In genomic region chr1:229199892-229200291, GRCh38 we compare ENCODE assay signal across 9 cellular contexts.
DNase-seq lines count a peak whose midpoint lies in the region; ATAC-seq, FAIRE-seq and TF ChIP-seq lines count a peak whose summit lies in the region.
"Had no signal": no experiment of that assay in that cellular context is flagged by ENCODE, and none has a peak within 500 bp of the region (broad histone marks: within the 10 kb centered on the region; RNA-seq: fewer than 3 reads in every experiment).

No MANE protein-coding gene starts in this region.

- no peaks in the 10 kb centered on the region for H3K36me3 ChIP-seq in mesodermal cell (ENCODE audit: control insufficient read depth, insufficient read depth, low read length)

- peak overlapping the region; percentile 38; the same call in 1 of the 2 replicates for H3K4me3 ChIP-seq in GM12864 (ENCODE audit: low read depth, low read length)
- H3K4me3 ChIP-seq in mesodermal cell (ENCODE audit: extremely low read depth, insufficient read depth, low read length, poor library complexity, severe bottlenecking), result no peak overlapping the region

- H3K27me3 Mint-ChIP-seq in T-cell, result no peaks in the 10 kb centered on the region
- H3K27me3 Mint-ChIP-seq: stimulated activated naive CD8-positive, alpha-beta T cell treated with anti-CD3 and anti-CD28 coated beads, Interleukin-15, amount 100 ng/mL, for 72 hours had no signal

- DNase-seq in GM12864 (ENCODE audit: low read depth), result peak; percentile 16
- peak in 9 of 34 experiments; percentile 5 to 11 (median 8) for DNase-seq in T-cell
- DNase-seq in NCI-H187 treated with DMSO at 0.1 percent for 48 hours (lab: John Stamatoyannopoulos, UW), result no peak
- DNase-seq in NCI-H2227 treated with DMSO at 0.1 percent for 48 hours (lab: John Stamatoyannopoulos, UW), result no peak
- DNase-seq in NCI-H1105 (lab: John Stamatoyannopoulos, UW), result no peak
- DNase-seq in urothelium cell line (ENCODE audit: low spot score), result no peak
- DNase-seq: stimulated activated naive CD8-positive, alpha-beta T cell treated with anti-CD3 and anti-CD28 coated beads, Interleukin-15, amount 100 ng/mL, for 72 hours had no signal

- 77 to 83% methylated on average over 7 of the region's 8 CpGs for WGBS in mesodermal cell (ENCODE audit: insufficient coverage in 2 of 2), 2 experiments

- POLR2A ChIA-PET in T-cell (lab: Charles Lee), result no interaction called here

- no peaks in the 10 kb centered on the region for H3K9me3 ChIP-seq in mesodermal cell (ENCODE audit: control insufficient read depth, low read length)

- peak overlapping the region; percentile 84 to 85 for H3K27ac Mint-ChIP-seq in T-cell

- ATAC-seq in HG02610 (IDR thresholded peaks at IDR 0.05; ENCODE audit: unreplicated experiment), result peak; percentile 50
- ATAC-seq in T-cell (replicated peaks in 1 of 4), result peak in 3 of 4 experiments; percentile 45 to 72 (median 61)
- ATAC-seq: stimulated activated naive CD8-positive, alpha-beta T cell treated with anti-CD3 and anti-CD28 coated beads, Interleukin-15, amount 100 ng/mL, for 72 hours had no signal

- no peaks in the 10 kb centered on the region for H3K36me3 Mint-ChIP-seq in T-cell

- H3K27ac ChIP-seq in mesodermal cell (ENCODE audit: low read depth, low read length, severe bottlenecking), result peak overlapping the region; percentile 73

- CTCF ChIA-PET in T-cell (lab: Charles Lee), result no interaction called here

- peak overlapping the region; percentile 24 to 72 (median 53) for H3K4me3 Mint-ChIP-seq in T-cell
- H3K4me3 Mint-ChIP-seq: stimulated activated naive CD8-positive, alpha-beta T cell treated with anti-CD3 and anti-CD28 coated beads, Interleukin-15, amount 100 ng/mL, for 72 hours had no signal

- H3K4me1 ChIP-seq in mesodermal cell (ENCODE audit: control insufficient read depth, insufficient read depth, low read length, poor library complexity, severe bottlenecking), result peaks cover 26% of the 10 kb centered on the region

- TF ChIP-seq CTCF in GM12864 (IDR thresholded peaks at IDR 0.05; ENCODE audit: low read depth, low read length, missing control alignments), result no peak

- H3K9me3 Mint-ChIP-seq in T-cell, result no peaks in the 10 kb centered on the region
- H3K9me3 Mint-ChIP-seq: stimulated activated naive CD8-positive, alpha-beta T cell treated with anti-CD3 and anti-CD28 coated beads, Interleukin-15, amount 100 ng/mL, for 72 hours had no signal

- peaks cover 14 to 30% (median 28%) of the 10 kb centered on the region in 3 donors for H3K4me1 Mint-ChIP-seq in T-cell

- no peak for FAIRE-seq in urothelium cell line (lab: Jason Lieb, UNC)
